8 cellular contexts compared by ENCODE assay signal in genomic region chr11:76209956-76210885, GRCh38. TPM values are rescaled to one million over a fixed set of nuclear protein-coding genes. Genes with fewer than 3 reads are reported as not detected.
A peak's percentile ranks its signal among the peaks of the same experiment; 100 is the strongest.
DNase-seq lines count a peak whose midpoint lies in the region; TF ChIP-seq lines count a peak whose summit lies in the region.

No MANE protein-coding gene starts in this region.

- no peak overlapping the region for H3K27ac Mint-ChIP-seq in activated CD4-positive, alpha-beta T cell treated with anti-CD3 and anti-CD28 coated beads, Interleukin-2, amount 10 ng/mL, durations not matched to agents 24 days and 14 days
- no peak overlapping the region for H3K27ac Mint-ChIP-seq in activated naive CD8-positive, alpha-beta T cell treated with anti-CD3 and anti-CD28 coated beads for 36 hours

- no peaks in the 10 kb centered on the region for H3K36me3 Mint-ChIP-seq in activated CD4-positive, alpha-beta T cell treated with anti-CD3 and anti-CD28 coated beads, Interleukin-2, amount 10 ng/mL, durations not matched to agents 24 days and 14 days (ENCODE audit: low read depth)
- no peaks in the 10 kb centered on the region for H3K36me3 Mint-ChIP-seq in activated naive CD8-positive, alpha-beta T cell treated with anti-CD3 and anti-CD28 coated beads for 36 hours

- H3K36me3 ChIP-seq in right atrium auricular region: no peaks in the 10 kb centered on the region

- peak overlapping the region; percentile 44 to 67 for H3K4me3 ChIP-seq in right atrium auricular region

- H3K4me3 Mint-ChIP-seq in activated CD4-positive, alpha-beta T cell treated with anti-CD3 and anti-CD28 coated beads, Interleukin-2, amount 10 ng/mL, durations not matched to agents 24 days and 14 days: peak overlapping the region; percentile 49
- peak overlapping the region; percentile 51 for H3K4me3 Mint-ChIP-seq in activated naive CD8-positive, alpha-beta T cell treated with anti-CD3 and anti-CD28 coated beads for 36 hours

- no peak for TF ChIP-seq CTCF in right atrium auricular region (IDR thresholded peaks at IDR 0.05)

- DNase-seq in activated CD4-positive, alpha-beta T cell treated with anti-CD3 and anti-CD28 coated beads, Interleukin-2, amount 10 ng/mL, durations not matched to agents 24 days and 14 days: peak; percentile 78
- no peak for DNase-seq in activated CD4-positive, alpha-beta T cell treated with anti-CD3 and anti-CD28 coated beads for 1 hour
- DNase-seq in NCI-H226 (peak; percentile 28), right atrium auricular region (ENCODE audit: low spot score) (peak; percentile 76), renal cortical epithelial cell (ENCODE audit: low read depth) (peak; percentile 15), iPS-NIHi11 (ENCODE audit: low spot score) (no peak), MV-4-11 (lab: John Stamatoyannopoulos, UW) (no peak)
- DNase-seq in activated naive CD8-positive, alpha-beta T cell treated with anti-CD3 and anti-CD28 coated beads for 36 hours: peak; percentile 35

- no peaks in the 10 kb centered on the region for H3K9me3 Mint-ChIP-seq in activated CD4-positive, alpha-beta T cell treated with anti-CD3 and anti-CD28 coated beads, Interleukin-2, amount 10 ng/mL, durations not matched to agents 24 days and 14 days
- H3K9me3 Mint-ChIP-seq in activated naive CD8-positive, alpha-beta T cell treated with anti-CD3 and anti-CD28 coated beads for 36 hours: no peaks in the 10 kb centered on the region

- H3K4me1 ChIP-seq in right atrium auricular region: peaks cover 0 to 55% of the 10 kb centered on the region in 2 donors

- H3K27ac ChIP-seq in right atrium auricular region: peak overlapping the region; percentile 22 to 55

- H3K27me3 Mint-ChIP-seq in activated CD4-positive, alpha-beta T cell treated with anti-CD3 and anti-CD28 coated beads, Interleukin-2, amount 10 ng/mL, durations not matched to agents 24 days and 14 days: peaks cover 51% of the 10 kb centered on the region
- peaks cover 66% of the 10 kb centered on the region for H3K27me3 Mint-ChIP-seq in activated naive CD8-positive, alpha-beta T cell treated with anti-CD3 and anti-CD28 coated beads for 36 hours

- peaks cover 17% of the 10 kb centered on the region for H3K4me1 Mint-ChIP-seq in activated CD4-positive, alpha-beta T cell treated with anti-CD3 and anti-CD28 coated beads, Interleukin-2, amount 10 ng/mL, durations not matched to agents 24 days and 14 days
- H3K4me1 Mint-ChIP-seq in activated naive CD8-positive, alpha-beta T cell treated with anti-CD3 and anti-CD28 coated beads for 36 hours: peaks cover 18% of the 10 kb centered on the region

- H3K9me3 ChIP-seq in right atrium auricular region: no peaks in the 10 kb centered on the region

- intact Hi-C loops in activated CD4-positive, alpha-beta T cell treated with anti-CD3 and anti-CD28 coated beads, Interleukin-2, amount 10 ng/mL, durations not matched to agents 24 days and 14 days (cut with micrococcal nuclease): loop anchor here (2.0 to 5.0 kb wide), 4 partner anchors 171 to 467 kb away; partner anchors contain the start of genes GVQW3 and THAP12

- H3K27me3 ChIP-seq in right atrium auricular region: no peaks in the 10 kb centered on the region

RNA-seq across cellular contexts. Expression of gene WNT11, which starts 3.9 kb away (rescaled TPM):
- total RNA-seq in activated CD4-positive, alpha-beta T cell treated with anti-CD3 and anti-CD28 coated beads, Interleukin-2, amount 10 ng/mL, durations not matched to agents 24 days and 14 days: 0.69 and 1.2 TPM in 2 replicates
- total RNA-seq in activated naive CD8-positive, alpha-beta T cell treated with anti-CD3 and anti-CD28 coated beads for 36 hours: not detected
- total RNA-seq in right atrium auricular region (1 to 10 TPM; 1.6 to 6.8 TPM), renal cortical epithelial cell (not detected in 2 replicates)

Comparison
In these comparisons a context has a peak if more than half of its experiments do, and no peak if none do; other contexts are left out.
1. DNase-seq: peak in activated CD4-positive, alpha-beta T cell treated with anti-CD3 and anti-CD28 coated beads, Interleukin-2, amount 10 ng/mL, durations not matched to agents 24 days and 14 days (single experiment), NCI-H226 (single experiment), activated naive CD8-positive, alpha-beta T cell treated with anti-CD3 and anti-CD28 coated beads for 36 hours (single experiment), right atrium auricular region (single experiment) and renal cortical epithelial cell (single experiment); none in activated CD4-positive, alpha-beta T cell treated with anti-CD3 and anti-CD28 coated beads for 1 hour (single experiment), iPS-NIHi11 (single experiment) and MV-4-11 (single experiment).